1 cellular context compared by ENCODE assay signal in the genomic region with DNA sequence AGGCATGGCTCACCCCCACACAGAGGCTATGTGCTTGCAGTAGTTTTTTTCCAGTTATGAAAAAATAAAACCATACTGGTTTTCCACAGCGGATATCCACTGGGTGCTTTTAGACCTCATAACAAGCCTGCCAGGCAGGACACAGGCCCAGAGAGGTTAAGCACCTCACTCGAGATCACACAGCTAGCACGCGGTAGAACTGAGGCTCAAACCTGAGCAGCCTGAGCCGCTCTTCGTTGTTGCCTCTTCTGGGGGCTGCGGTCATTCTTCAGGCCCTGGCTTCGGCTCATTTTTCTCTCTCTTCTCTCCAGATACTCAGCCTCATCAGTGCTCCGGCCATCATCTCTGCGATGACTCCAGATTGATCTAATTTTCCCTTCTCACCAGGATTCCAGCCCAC.
A peak's percentile ranks its signal among the peaks of the same experiment; 100 is the strongest.
TF ChIP-seq lines count a peak whose summit lies in the region.

No MANE protein-coding gene starts in this region.

TF ChIP-seq in K562, 482 proteins besides CTCF, POLR2A, EP300 and RAD21:
- TF ChIP-seq ZFP36 (IDR thresholded peaks at IDR 0.05; ENCODE audit: low read depth, low read length, partially characterized antibody), result peak; percentile 19
- no peak for TF ChIP-seq EWSR1 (IDR thresholded peaks at IDR 0.05; ENCODE audit: borderline replicate concordance, low read depth, partially characterized antibody)
- peak; percentile 37 for TF ChIP-seq RBM25 (IDR thresholded peaks at IDR 0.05; ENCODE audit: low read depth, low read length, severe bottlenecking)
